26 cellular contexts compared by ENCODE assay signal in genomic region chr2:26189751-26190150, GRCh38.
"Had no signal": no experiment of that assay in that cellular context is flagged by ENCODE, and none has a peak within 500 bp of the region (broad histone marks: within the 10 kb centered on the region; RNA-seq: fewer than 3 reads in every experiment).

No MANE protein-coding gene starts in this region.

- DNase-seq: activated CD4-positive, alpha-beta T cell treated with anti-CD3 and anti-CD28 coated beads for 4 hours; activated CD4-positive, alpha-beta T cell treated with anti-CD3 and anti-CD28 coated beads, Interleukin-2, amount 50 U/mL, for 48 hours; activated CD8-positive, alpha-beta memory T cell treated with anti-CD3 and anti-CD28 coated beads, Interleukin-2, amount 50 U/mL, for 4 hours; activated naive CD8-positive, alpha-beta T cell treated with anti-CD3 and anti-CD28 coated beads, Interleukin-2, amount 50 U/mL, for 24 hours; activated T-cell treated with anti-CD3 and anti-CD28 coated beads, Interleukin-2, amount 50 U/mL, for 1 hour; effector CD4-positive, alpha-beta T cell; esophagus squamous epithelium; foreskin melanocyte; kidney glomerular epithelial cell; midbrain; ovary; retina; spleen; stimulated activated naive CD4-positive, alpha-beta T cell treated with Interleukin-2 at 50 U/mL for 16 hours; SW 1271; T-helper 9 cell; testis; transverse colon had no signal

- H3K27me3 Mint-ChIP-seq: activated naive CD4-positive, alpha-beta T cell treated with anti-CD3 and anti-CD28 coated beads, Interleukin-2, amount 50 U/mL, for 24 hours; activated naive CD8-positive, alpha-beta T cell treated with anti-CD3 and anti-CD28 coated beads, Interleukin-2, amount 50 U/mL, for 24 hours had no signal

- H3K9me3 ChIP-seq: esophagus squamous epithelium, ovary, prostate gland, spleen, testis, transverse colon had no signal

- H3K27me3 ChIP-seq: esophagus squamous epithelium, ovary, testis, transverse colon had no signal

- H3K4me1 ChIP-seq: prostate gland, testis had no signal

- H3K4me3 Mint-ChIP-seq: activated naive CD4-positive, alpha-beta T cell treated with anti-CD3 and anti-CD28 coated beads, Interleukin-2, amount 50 U/mL, for 24 hours; activated naive CD8-positive, alpha-beta T cell treated with anti-CD3 and anti-CD28 coated beads, Interleukin-2, amount 50 U/mL, for 24 hours; dendritic cell treated with granulocyte-macrophage colony-stimulating factor and Interleukin-4, amounts not matched to agents 40 ng/mL and 50 ng/mL, for 4 days; T-helper 1 cell treated with Interleukin-12 subunit alpha and Interleukin-12 subunit beta and Interleukin-4 antibody, amounts not matched to agents 30 μg/mL and 1 μg/mL, for 36 hours had no signal

- H3K4me3 ChIP-seq: esophagus squamous epithelium, ovary, prostate gland, spleen, testis, transverse colon had no signal

- ATAC-seq: activated naive CD8-positive, alpha-beta T cell treated with anti-CD3 and anti-CD28 coated beads, Interleukin-2, amount 50 U/mL, for 24 hours; naive thymus-derived CD4-positive, alpha-beta T cell had no signal

- H3K27ac Mint-ChIP-seq: activated naive CD8-positive, alpha-beta T cell treated with anti-CD3 and anti-CD28 coated beads, Interleukin-2, amount 50 U/mL, for 24 hours; activated T-helper 2 cell treated with anti-CD3 and anti-CD28 coated beads, Interferon-gamma antibody, Interleukin-2, Interleukin-4, amounts not matched to agents 10 μg/mL and 5 μg/mL and 100 μg/mL, durations not matched to agents 14 hours and 24 hours and 36 hours; dendritic cell treated with granulocyte-macrophage colony-stimulating factor and Interleukin-4, amounts not matched to agents 40 ng/mL and 50 ng/mL, for 4 days; T-helper 1 cell treated with Interleukin-12 subunit alpha and Interleukin-12 subunit beta and Interleukin-4 antibody, amounts not matched to agents 30 μg/mL and 1 μg/mL, for 36 hours had no signal

- H3K9me3 Mint-ChIP-seq: activated naive CD4-positive, alpha-beta T cell treated with anti-CD3 and anti-CD28 coated beads, Interleukin-2, amount 50 U/mL, for 24 hours; activated naive CD8-positive, alpha-beta T cell treated with anti-CD3 and anti-CD28 coated beads, Interleukin-2, amount 50 U/mL, for 24 hours; activated T-helper 2 cell treated with anti-CD3 and anti-CD28 coated beads, Interferon-gamma antibody, Interleukin-2, Interleukin-4, amounts not matched to agents 10 μg/mL and 5 μg/mL and 100 μg/mL, durations not matched to agents 14 hours and 24 hours and 36 hours; dendritic cell treated with granulocyte-macrophage colony-stimulating factor and Interleukin-4, amounts not matched to agents 40 ng/mL and 50 ng/mL, for 4 days; T-helper 1 cell treated with Interleukin-12 subunit alpha and Interleukin-12 subunit beta and Interleukin-4 antibody, amounts not matched to agents 30 μg/mL and 1 μg/mL, for 36 hours had no signal

- H3K36me3 ChIP-seq: ovary had no signal

- H3K27ac ChIP-seq: epithelial cell of prostate, esophagus squamous epithelium, ovary, prostate gland, spleen, testis, transverse colon, VCaP had no signal
